In genomic region chr12:7472060-7472459, GRCh38 we compare ENCODE assay signal across 1 cellular context.
TF ChIP-seq lines count a peak whose summit lies in the region.

No MANE protein-coding gene starts in this region.

TF ChIP-seq in GM23338, 12 proteins besides CTCF, POLR2A, EP300 and RAD21 (continued from another document):
- no peak for TF ChIP-seq REST (IDR thresholded peaks at IDR 0.05; ENCODE audit: unreplicated experiment)
- TF ChIP-seq ETS1 (IDR thresholded peaks at IDR 0.05): no peak
- TF ChIP-seq JUNB (IDR thresholded peaks at IDR 0.05; ENCODE audit: unreplicated experiment): no peak
